ENCODE assay signal across 9 cellular contexts in the genomic region with DNA sequence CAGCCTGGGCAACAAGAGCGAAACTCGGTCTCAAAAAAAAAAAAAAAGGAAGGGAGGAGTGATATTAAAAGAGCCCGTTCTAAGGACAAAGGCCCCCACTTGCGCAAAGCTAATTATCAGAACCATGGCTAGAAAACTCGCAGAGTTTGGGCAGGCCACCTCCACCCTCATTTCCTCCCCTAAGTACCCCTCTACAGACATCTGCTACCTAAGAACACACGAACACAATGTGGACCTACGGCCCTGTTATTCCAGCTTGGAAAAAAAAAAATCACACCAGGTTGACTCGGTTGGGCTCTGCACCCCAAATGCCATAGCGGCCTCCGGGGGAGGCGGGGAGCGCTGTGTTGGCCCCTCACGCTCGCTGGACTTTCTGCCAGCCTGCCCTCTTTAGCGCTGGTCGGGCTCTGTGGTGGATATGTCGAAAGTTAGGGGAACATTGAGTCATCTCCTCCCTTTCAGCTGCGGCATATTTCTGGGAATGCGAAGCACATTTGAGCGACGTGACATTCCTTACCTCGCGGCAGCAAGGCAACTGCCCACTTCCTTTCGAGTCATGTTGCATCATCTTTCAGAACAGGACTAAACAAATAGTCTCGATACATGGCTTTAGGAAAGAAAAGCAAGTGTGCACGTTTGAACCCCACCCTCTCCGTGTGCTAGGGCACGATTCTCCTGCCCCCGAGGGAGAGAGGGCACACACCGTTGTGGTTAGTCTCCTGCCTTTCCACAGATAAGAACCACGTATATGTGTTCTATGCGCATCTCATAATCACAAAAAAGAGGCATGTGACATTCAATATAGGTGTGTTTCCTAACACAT.
DNase-seq lines count a peak whose midpoint lies in the region; ATAC-seq and TF ChIP-seq lines count a peak whose summit lies in the region.
"Had no signal": no experiment of that assay in that cellular context is flagged by ENCODE, and none has a peak within 500 bp of the region (broad histone marks: within the 10 kb centered on the region; RNA-seq: fewer than 3 reads in every experiment).

No MANE protein-coding gene starts in this region.

- no peaks in the 10 kb centered on the region for H3K9me2 ChIP-seq in PC-3 (replicated peaks; ENCODE audit: low read length)

- no peaks in the 10 kb centered on the region for H3K79me2 ChIP-seq in PC-3 (ENCODE audit: low read length)
- no peaks in the 10 kb centered on the region for H3K79me2 ChIP-seq in osteoblast (ENCODE audit: insufficient read depth, low read length)

- H3F3A ChIP-seq in PC-3 (ENCODE audit: low read length, unreplicated experiment) = peaks cover 5% of the 10 kb centered on the region

- ATAC-seq in PC-3 (peak; percentile 83), HG03520 (IDR thresholded peaks at IDR 0.05; ENCODE audit: unreplicated experiment) (no peak)

- H3K27ac ChIP-seq in PC-3 (ENCODE audit: low read length) (peak overlapping the region; percentile 98), osteoblast (ENCODE audit: low read depth, low read length) (peak overlapping the region; percentile 64)
- H3K27ac ChIP-seq: KMS-11 had no signal

- H3K9ac ChIP-seq in PC-3 (ENCODE audit: low read length) = peak overlapping the region; percentile 86
- H3K9ac ChIP-seq: KMS-11 had no signal

- TSS peak; percentile 93 for BruUV-seq in PC-3 (replicated peaks; lab: Mats Ljungman, UMichigan)

- DNase-seq in ELF-1 (ENCODE audit: low read depth, low spot score) = peak; percentile 60
- peak; percentile 98 for DNase-seq in PC-3
- DNase-seq in epithelial cell of proximal tubule (ENCODE audit: low read depth) = peak; percentile 71
- DNase-seq in osteoblast (ENCODE audit: insufficient read length, low spot score, missing footprints) = peak; percentile 90
- DNase-seq in ecto neural progenitor cell (ENCODE audit: low spot score) = no peak
- DNase-seq in GM20000 (ENCODE audit: low spot score) = no peak
- DNase-seq in iPS-NIHi11 (ENCODE audit: low spot score) = no peak

- H3K4me2 ChIP-seq in PC-3 (ENCODE audit: low read length) (peak overlapping the region; percentile 73), osteoblast (ENCODE audit: insufficient read depth, low read length) (peak overlapping the region; percentile 68)
- H3K4me2 ChIP-seq: KMS-11 had no signal

- H3K36me3 ChIP-seq in PC-3 (ENCODE audit: low read depth, low read length) (no peaks in the 10 kb centered on the region), osteoblast (ENCODE audit: insufficient read depth, low read length) (no peaks in the 10 kb centered on the region)

- H3K9me3 ChIP-seq in PC-3 (ENCODE audit: low read length) = no peaks in the 10 kb centered on the region
- H3K9me3 ChIP-seq in osteoblast (ENCODE audit: low read depth, low read length) = no peaks in the 10 kb centered on the region

- intact Hi-C loops in PC-3 (cut with micrococcal nuclease) = loop anchor here (1.0 to 2.0 kb wide), 5 partner anchors 17 to 103 kb away; no protein-coding TSS in a partner anchor

- peaks cover 33% of the 10 kb centered on the region for H3K4me1 ChIP-seq in PC-3 (ENCODE audit: insufficient read depth, low read length)
- peaks cover 19% of the 10 kb centered on the region for H3K4me1 ChIP-seq in osteoblast (ENCODE audit: insufficient read depth, low read length)

- H3K4me3 ChIP-seq in PC-3 (ENCODE audit: low read length) (peak overlapping the region; percentile 22; the same call in 1 of the 2 replicates), epithelial cell of proximal tubule (ENCODE audit: low read depth, low read length) (no peak overlapping the region), osteoblast (ENCODE audit: insufficient read depth, low read length) (peak overlapping the region; percentile 15)

- no peak for TF ChIP-seq CTCF in PC-3 (conservative IDR thresholded peaks at IDR 0.05; ENCODE audit: low read depth, low read length)
- TF ChIP-seq CTCF in epithelial cell of proximal tubule (conservative IDR thresholded peaks at IDR 0.05; ENCODE audit: low read depth, low read length) = no peak
- TF ChIP-seq CTCF in osteoblast (IDR thresholded peaks at IDR 0.05; ENCODE audit: extremely low read depth, low read depth, low read length) = no peak
- TF ChIP-seq CTCF in GM20000 (IDR thresholded peaks at IDR 0.05; ENCODE audit: extremely low read depth, missing control alignments) = no peak

- H2AFZ ChIP-seq in PC-3 (ENCODE audit: low read length) (no peak overlapping the region), osteoblast (ENCODE audit: low read length) (no peak overlapping the region)

- H3K27me3 ChIP-seq in PC-3 (ENCODE audit: low read length) (no peaks in the 10 kb centered on the region), osteoblast (ENCODE audit: insufficient read depth, low read length) (no peaks in the 10 kb centered on the region)

- CTCF ChIA-PET in PC-3 (lab: Charles Lee) = interaction anchor here (0.6 kb wide), 1 partner anchor 151 kb away, joined by 3 read pairs; no protein-coding TSS in a partner anchor

- H4K20me1 ChIP-seq in PC-3 (ENCODE audit: low read length) (no peaks in the 10 kb centered on the region), osteoblast (ENCODE audit: insufficient read depth, low read length) (no peaks in the 10 kb centered on the region)

- POLR2A ChIA-PET in PC-3 (lab: Charles Lee; ENCODE audit: unreplicated experiment) = interaction anchor here (0.7 kb wide), 3 partner anchors 15 to 184 kb away, joined by 3 to 13 read pairs (median 5); no protein-coding TSS in a partner anchor

Comparison
In these comparisons a context has a peak if more than half of its experiments do, and no peak if none do; other contexts are left out.
1. DNase-seq: peak in ELF-1 (single experiment), PC-3 (single experiment), epithelial cell of proximal tubule (single experiment) and osteoblast (single experiment); none in ecto neural progenitor cell (single experiment), GM20000 (single experiment) and iPS-NIHi11 (single experiment).